Comparison of ENCODE assay signal across 8 cellular contexts in genomic region chr4:122732329-122733026, GRCh38. TPM values are rescaled to one million over a fixed set of nuclear protein-coding genes. Genes with fewer than 3 reads are reported as not detected.
DNase-seq lines count a peak whose midpoint lies in the region; ATAC-seq and TF ChIP-seq lines count a peak whose summit lies in the region.

TSS of gene BBS12 (plus strand) at chr4:122732704. CDS start at chr4:122741893, 9,189 bp downstream.

- peak within 1 kb of the TSS; percentile 19 for H3K18ac ChIP-seq in mesendoderm (ENCODE audit: low read length)

- H3K27me3 ChIP-seq in HUES6 (ENCODE audit: control insufficient read depth, insufficient read depth, low read length) (no peaks in the 10 kb centered on the region), NT2/D1 (ENCODE audit: insufficient read depth, insufficient read length) (no peaks in the 10 kb centered on the region), endodermal cell (ENCODE audit: control insufficient read depth, insufficient read depth, low read length, poor library complexity, severe bottlenecking) (no peaks in the 10 kb centered on the region), mesendoderm (ENCODE audit: insufficient read depth, low read length, poor library complexity) (no peaks in the 10 kb centered on the region)

- peak within 1 kb of the TSS; percentile 81 for H3K4me3 ChIP-seq in HUES6 (ENCODE audit: low read depth, low read length)
- H3K4me3 ChIP-seq in NT2/D1 (ENCODE audit: insufficient read length, low read depth): peak within 1 kb of the TSS; percentile 79
- H3K4me3 ChIP-seq in endodermal cell (ENCODE audit: low read length): peak within 1 kb of the TSS; percentile 88
- peak within 1 kb of the TSS; percentile 54 for H3K4me3 ChIP-seq in mesendoderm (ENCODE audit: low read length)

- H3K4me1 ChIP-seq in HUES6 (ENCODE audit: control insufficient read depth, insufficient read depth, low read length) (peaks cover 5% of the 10 kb centered on the region; the same call in 1 of the 2 replicates), NT2/D1 (ENCODE audit: insufficient read depth, insufficient read length) (no peaks in the 10 kb centered on the region), endodermal cell (ENCODE audit: control insufficient read depth, insufficient read depth, low read length) (no peaks in the 10 kb centered on the region), mesendoderm (ENCODE audit: control insufficient read depth, low read depth, low read length) (no peaks in the 10 kb centered on the region)

- H2BK120ac ChIP-seq in mesendoderm (ENCODE audit: low read depth, low read length): no peak within 1 kb of the TSS

- H3K9me3 ChIP-seq in HUES6 (ENCODE audit: control insufficient read depth, insufficient read depth, low read depth, low read length): peaks cover 6% of the 10 kb centered on the region; the same call in 1 of the 2 replicates
- H3K9me3 ChIP-seq in NT2/D1 (ENCODE audit: insufficient read depth, low read length): peaks cover 6% of the 10 kb centered on the region; the same call in 1 of the 2 replicates
- H3K9me3 ChIP-seq in endodermal cell (ENCODE audit: control insufficient read depth, low read length): peaks cover 2% of the 10 kb centered on the region

- H3K27ac ChIP-seq in HUES6 (ENCODE audit: low read depth, low read length) (peak within 1 kb of the TSS; percentile 24; the same call in 1 of the 2 replicates), endodermal cell (ENCODE audit: low read depth, low read length) (peak within 1 kb of the TSS; percentile 65), mesendoderm (ENCODE audit: low read depth, low read length) (peak within 1 kb of the TSS; percentile 42)

- peak within 1 kb of the TSS; percentile 84 for H3K4me3 Mint-ChIP-seq in endodermal cell

- H3K27me3 Mint-ChIP-seq in endodermal cell (ENCODE audit: insufficient read depth): no peaks in the 10 kb centered on the region

- H3K56ac ChIP-seq in mesendoderm (ENCODE audit: low read length): peak within 1 kb of the TSS; percentile 85

- H3K4ac ChIP-seq in mesendoderm (ENCODE audit: low read depth, low read length): no peak within 1 kb of the TSS

- H3K36me3 ChIP-seq in HUES6 (ENCODE audit: control insufficient read depth, insufficient read depth, low read length) (no peaks in the 10 kb centered on the region), NT2/D1 (ENCODE audit: insufficient read depth, insufficient read length, low read length) (no peaks in the 10 kb centered on the region), endodermal cell (ENCODE audit: control insufficient read depth, insufficient read depth, low read length) (no peaks in the 10 kb centered on the region), mesendoderm (ENCODE audit: control insufficient read depth, insufficient read depth, low read length) (no peaks in the 10 kb centered on the region)

- 1% methylated on average over 37 of the region's 37 CpGs; no CpG with 5 or more reads in 1 of the 2 experiments for WGBS in endodermal cell (ENCODE audit: insufficient coverage in 1 of 2, insufficient read length in 1 of 2), 2 experiments
- WGBS in mesendoderm (ENCODE audit: extremely low coverage, insufficient coverage, low lambda C conversion rate): no CpG with 5 or more reads among the region's 37 CpGs

- no peak within 1 kb of the TSS for H2BK15ac ChIP-seq in mesendoderm (replicated peaks; ENCODE audit: low read depth)

- peak within 1 kb of the TSS; percentile 63 for H3K9ac ChIP-seq in HUES6 (ENCODE audit: low read length)
- H3K9ac ChIP-seq in NT2/D1 (ENCODE audit: insufficient read length, low read depth): peak within 1 kb of the TSS; percentile 76
- peak within 1 kb of the TSS; percentile 58 for H3K9ac ChIP-seq in endodermal cell (ENCODE audit: extremely low read depth, low read length, poor library complexity, severe bottlenecking)
- peak within 1 kb of the TSS; percentile 81 for H3K9ac ChIP-seq in mesendoderm (ENCODE audit: low read length)

- peak within 1 kb of the TSS; percentile 46 for H2BK5ac ChIP-seq in mesendoderm (ENCODE audit: low read length)

- no peak within 1 kb of the TSS for H2AK5ac ChIP-seq in mesendoderm (ENCODE audit: low read length)

- H3K23ac ChIP-seq in mesendoderm (ENCODE audit: low read length): no peak within 1 kb of the TSS

- peak within 1 kb of the TSS; percentile 94 for H3K27ac Mint-ChIP-seq in endodermal cell

- ATAC-seq in GM21447 (IDR thresholded peaks at IDR 0.05; ENCODE audit: unreplicated experiment): peak; percentile 100

- peak; percentile 47 for TF ChIP-seq CTCF in endodermal cell (conservative IDR thresholded peaks at IDR 0.05)

- H3K36me3 Mint-ChIP-seq in endodermal cell (ENCODE audit: low read depth): peaks cover 4% of the 10 kb centered on the region

- no peaks in the 10 kb centered on the region for H3K79me2 ChIP-seq in mesendoderm (ENCODE audit: control insufficient read depth, insufficient read depth, low read length)

- DNase-seq in D341Med (ENCODE audit: low spot score) (peak; percentile 98), NT2/D1 (ENCODE audit: low read depth, low spot score) (peak; percentile 94), endodermal cell (peak; percentile 100), mesendoderm (peak; percentile 100)
- DNase-seq in activated CD8-positive, alpha-beta memory T cell treated with anti-CD3 and anti-CD28 coated beads, Interleukin-2, amount 50 U/mL, for 24 hours (ENCODE audit: extremely low read depth): peak; percentile 98
- DNase-seq in stimulated activated CD8-positive, alpha-beta memory T cell treated with anti-CD3 and anti-CD28 coated beads, Interleukin-12 subunit alpha, Interleukin-12 subunit beta, amount 100 ng/mL, for 4 hours (ENCODE audit: low read depth): peak; percentile 95

- H3K79me1 ChIP-seq in mesendoderm (ENCODE audit: low read length): no peaks in the 10 kb centered on the region

- H4K5ac ChIP-seq in mesendoderm (ENCODE audit: low read length): no peak within 1 kb of the TSS

- H3K4me1 Mint-ChIP-seq in endodermal cell: peaks cover 3% of the 10 kb centered on the region

- H3K9me3 Mint-ChIP-seq in endodermal cell: peaks cover 4% of the 10 kb centered on the region

- peak within 1 kb of the TSS; percentile 80 for H3K4me2 ChIP-seq in mesendoderm (ENCODE audit: low read length)

- H4K8ac ChIP-seq in mesendoderm (ENCODE audit: low read depth, low read length): no peak within 1 kb of the TSS

RNA-seq across cellular contexts. Expression of gene BBS12, which starts in this region (rescaled TPM):
- total RNA-seq in endodermal cell: 1 to 10 TPM; 4.1 to 4.2 TPM
- 6.2 TPM for polyA plus RNA-seq in endodermal cell (2013, experiment 1 of 2)
- 5.4 TPM for polyA plus RNA-seq in endodermal cell (2013, experiment 2 of 2)
- polyA plus RNA-seq in mesendoderm (2013, experiment 1 of 2): 1.2 TPM
- 1.1 TPM for polyA plus RNA-seq in mesendoderm (2013, experiment 2 of 2)

Comparison
In these comparisons a context has a peak if more than half of its experiments do, and no peak if none do; other contexts are left out.
1. Peak in every context shown above with its lines: DNase-seq, ATAC-seq, H3K4me3 ChIP-seq and H3K27ac ChIP-seq.